14 cellular contexts compared by ENCODE assay signal in the genomic region with DNA sequence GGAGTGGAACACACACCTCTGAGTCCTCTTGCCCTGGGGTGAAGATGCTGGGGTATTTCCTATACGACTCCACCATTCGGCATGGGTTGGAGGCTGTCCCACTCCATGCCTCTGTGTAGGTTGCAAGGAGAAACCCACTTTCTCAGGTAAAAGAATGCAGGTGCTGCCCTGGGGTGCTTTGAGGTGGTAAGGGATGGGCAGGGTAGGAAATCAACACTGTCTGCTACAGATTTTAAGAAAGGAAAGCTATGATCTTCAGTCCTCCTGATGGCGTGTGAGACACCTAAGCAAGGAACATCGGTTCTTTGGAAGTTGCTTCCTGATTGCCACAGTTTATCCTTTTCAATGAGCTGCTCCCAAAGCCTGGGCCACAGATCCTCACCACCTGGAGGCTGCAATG.
DNase-seq lines count a peak whose midpoint lies in the region; ATAC-seq and TF ChIP-seq lines count a peak whose summit lies in the region.
"Had no signal": no experiment of that assay in that cellular context is flagged by ENCODE, and none has a peak within 500 bp of the region (broad histone marks: within the 10 kb centered on the region; RNA-seq: fewer than 3 reads in every experiment).

No MANE protein-coding gene starts in this region.

- peaks cover 3% of the 10 kb centered on the region for H3K9me3 Mint-ChIP-seq in CD4-positive, alpha-beta T cell
- no peaks in the 10 kb centered on the region for H3K9me3 Mint-ChIP-seq in CD8-positive, alpha-beta T cell
- H3K9me3 Mint-ChIP-seq in activated T-helper 17 cell treated with anti-CD3 and anti-CD28 coated beads, Interleukin-2, amount 50 U/mL, for 72 hours = peaks cover 4% of the 10 kb centered on the region
- peaks cover 9% of the 10 kb centered on the region for H3K9me3 Mint-ChIP-seq in neural crest cell
- H3K9me3 Mint-ChIP-seq: IgD-negative memory B cell had no signal

- 90% methylated on average over 2 of the region's 4 CpGs for WGBS in esophagus muscularis mucosa
- WGBS in spleen, 5 donors = 81 to 91% (median 90%) methylated on average over 4 of the region's 4 CpGs

- H3K27ac ChIP-seq in CD4-positive, alpha-beta T cell (ENCODE audit: low read depth, low read length) = no peak overlapping the region
- H3K27ac ChIP-seq in CD8-positive, alpha-beta T cell (ENCODE audit: low read depth, low read length) = no peak overlapping the region
- H3K27ac ChIP-seq in esophagus muscularis mucosa (replicated peaks in 1 of 4) (no peak overlapping the region), spleen (no peak overlapping the region)
- H3K27ac ChIP-seq: C4-2B had no signal

- no peaks in the 10 kb centered on the region for H3K36me3 ChIP-seq in CD8-positive, alpha-beta T cell (ENCODE audit: insufficient read depth, low read length)
- H3K36me3 ChIP-seq in esophagus muscularis mucosa (no peaks in the 10 kb centered on the region), spleen (no peaks in the 10 kb centered on the region)

- H3K27me3 ChIP-seq in CD4-positive, alpha-beta T cell (ENCODE audit: control insufficient read depth, insufficient read depth, low read length) = no peaks in the 10 kb centered on the region
- no peaks in the 10 kb centered on the region for H3K27me3 ChIP-seq in CD8-positive, alpha-beta T cell (ENCODE audit: insufficient read depth, low read length)
- H3K27me3 ChIP-seq in esophagus muscularis mucosa (no peaks in the 10 kb centered on the region), spleen (replicated peaks in 1 of 7) (no peaks in the 10 kb centered on the region)

- no peak overlapping the region for H3K4me3 ChIP-seq in CD8-positive, alpha-beta T cell (ENCODE audit: low read depth, low read length)
- H3K4me3 ChIP-seq in esophagus muscularis mucosa (no peak overlapping the region), spleen (no peak overlapping the region)

- no peak for TF ChIP-seq EP300 in esophagus muscularis mucosa (IDR thresholded peaks at IDR 0.05)

- no peaks in the 10 kb centered on the region for H3K9me3 ChIP-seq in CD4-positive, alpha-beta T cell (ENCODE audit: control insufficient read depth, low read length)
- no peaks in the 10 kb centered on the region for H3K9me3 ChIP-seq in CD8-positive, alpha-beta T cell (ENCODE audit: low read length)
- H3K9me3 ChIP-seq in esophagus muscularis mucosa (no peaks in the 10 kb centered on the region), spleen (no peaks in the 10 kb centered on the region)

- POLR2A ChIA-PET in CD4-positive, alpha-beta T cell (lab: Charles Lee) = interaction anchor here (0.7 to 1.3 kb wide), 2 partner anchors 28 to 69 kb away, joined by 3 read pairs; no protein-coding TSS in a partner anchor
- POLR2A ChIA-PET in CD8-positive, alpha-beta T cell (lab: Charles Lee) = interaction anchor here (0.5 to 0.9 kb wide), 4 partner anchors 64 to 394 kb away, joined by 3 to 4 read pairs (median 3); no protein-coding TSS in a partner anchor

- no peak overlapping the region for H3K4me3 Mint-ChIP-seq in CD4-positive, alpha-beta T cell
- peak overlapping the region; percentile 15 for H3K4me3 Mint-ChIP-seq in CD8-positive, alpha-beta T cell
- H3K4me3 Mint-ChIP-seq in activated T-helper 17 cell treated with anti-CD3 and anti-CD28 coated beads, Interleukin-2, amount 50 U/mL, for 72 hours = no peak overlapping the region
- no peak overlapping the region for H3K4me3 Mint-ChIP-seq in neural crest cell
- H3K4me3 Mint-ChIP-seq: CD8-positive, alpha-beta memory T cell; H9 had no signal

- CTCF ChIA-PET in CD4-positive, alpha-beta T cell (lab: Charles Lee) = no interaction called here
- CTCF ChIA-PET in CD8-positive, alpha-beta T cell (lab: Charles Lee) = interaction anchor here (0.8 to 1.5 kb wide), 6 partner anchors 18 to 377 kb away, joined by 3 to 4 read pairs (median 4); no protein-coding TSS in a partner anchor

- H3K36me3 Mint-ChIP-seq in CD4-positive, alpha-beta T cell (ENCODE audit: low read depth) = no peaks in the 10 kb centered on the region
- no peaks in the 10 kb centered on the region for H3K36me3 Mint-ChIP-seq in CD8-positive, alpha-beta T cell
- no peaks in the 10 kb centered on the region for H3K36me3 Mint-ChIP-seq in activated T-helper 17 cell treated with anti-CD3 and anti-CD28 coated beads, Interleukin-2, amount 50 U/mL, for 72 hours (ENCODE audit: low read depth)
- H3K36me3 Mint-ChIP-seq in neural crest cell (ENCODE audit: low read depth) = no peaks in the 10 kb centered on the region

- peaks cover 44% of the 10 kb centered on the region for H3K4me1 ChIP-seq in CD8-positive, alpha-beta T cell (ENCODE audit: insufficient read depth, low read length)
- H3K4me1 ChIP-seq in esophagus muscularis mucosa (no peaks in the 10 kb centered on the region), spleen (peaks cover 0 to 22% (median 5%) of the 10 kb centered on the region in 6 donors)

- no peak for ATAC-seq in CD4-positive, alpha-beta T cell (ENCODE audit: poor library complexity)
- ATAC-seq in CD8-positive, alpha-beta T cell = no peak
- ATAC-seq in activated T-helper 17 cell treated with anti-CD3 and anti-CD28 coated beads, Interleukin-2, amount 50 U/mL, for 72 hours (replicated peaks) = no peak

- no peak for TF ChIP-seq CTCF in CD4-positive, alpha-beta T cell (IDR thresholded peaks at IDR 0.05)
- TF ChIP-seq CTCF in CD8-positive, alpha-beta T cell (IDR thresholded peaks at IDR 0.05) = no peak
- no peak for TF ChIP-seq CTCF in neural crest cell (conservative IDR thresholded peaks at IDR 0.05)
- no peak for TF ChIP-seq CTCF in esophagus muscularis mucosa (IDR thresholded peaks at IDR 0.05)
- TF ChIP-seq CTCF in spleen (IDR thresholded peaks at IDR 0.05 in 8 of 11, conservative IDR thresholded peaks at IDR 0.05 in 3 of 11) = no peak

- H3K27me3 Mint-ChIP-seq in CD4-positive, alpha-beta T cell = no peaks in the 10 kb centered on the region
- H3K27me3 Mint-ChIP-seq in CD8-positive, alpha-beta T cell (ENCODE audit: low read depth) = no peaks in the 10 kb centered on the region
- H3K27me3 Mint-ChIP-seq in activated T-helper 17 cell treated with anti-CD3 and anti-CD28 coated beads, Interleukin-2, amount 50 U/mL, for 72 hours = no peaks in the 10 kb centered on the region
- no peaks in the 10 kb centered on the region for H3K27me3 Mint-ChIP-seq in neural crest cell (ENCODE audit: low read depth)

- intact Hi-C loops in CD4-positive, alpha-beta T cell (cut with DNase I, micrococcal nuclease) = loop anchor here in 1 of 2 experiments (5.0 kb wide), 1 partner anchor 78 kb away; no protein-coding TSS in a partner anchor
- intact Hi-C loops in CD8-positive, alpha-beta T cell (cut with DNase I, micrococcal nuclease) = no loop called here
- intact Hi-C loops in esophagus muscularis mucosa (cut with DNase I) (no loop called here), spleen (cut with DNase I; ENCODE audit: low total_unique reads) (no loop called here)

- no peak for DNase-seq in CD4-positive, alpha-beta T cell
- no peak for DNase-seq in CD8-positive, alpha-beta T cell
- no peak for DNase-seq in neural crest cell (ENCODE audit: low read depth, low spot score)
- no peak for DNase-seq in NCI-H1930 (lab: John Stamatoyannopoulos, UW)
- no peak for DNase-seq in esophagus muscularis mucosa (ENCODE audit: extremely low spot score)
- DNase-seq in spleen = no peak
- DNase-seq: ACHN; CD8-positive, alpha-beta memory T cell; COR-L47; DMS 273 treated with DMSO at 0.1 percent for 48 hours; H9 had no signal

- TF ChIP-seq POLR2A in esophagus muscularis mucosa (IDR thresholded peaks at IDR 0.05; ENCODE audit: low read depth) (no peak), spleen (IDR thresholded peaks at IDR 0.05) (no peak)

- H3K4me1 Mint-ChIP-seq in CD4-positive, alpha-beta T cell (ENCODE audit: low read depth) = peaks cover 64% of the 10 kb centered on the region
- peaks cover 63% of the 10 kb centered on the region for H3K4me1 Mint-ChIP-seq in CD8-positive, alpha-beta T cell (ENCODE audit: low read depth)
- H3K4me1 Mint-ChIP-seq in activated T-helper 17 cell treated with anti-CD3 and anti-CD28 coated beads, Interleukin-2, amount 50 U/mL, for 72 hours = peaks cover 16% of the 10 kb centered on the region
- peaks cover 44% of the 10 kb centered on the region for H3K4me1 Mint-ChIP-seq in neural crest cell

- peak overlapping the region; percentile 3 for H3K27ac Mint-ChIP-seq in CD4-positive, alpha-beta T cell
- H3K27ac Mint-ChIP-seq in CD8-positive, alpha-beta T cell = peak overlapping the region; percentile 63
- peak overlapping the region; percentile 7 for H3K27ac Mint-ChIP-seq in activated T-helper 17 cell treated with anti-CD3 and anti-CD28 coated beads, Interleukin-2, amount 50 U/mL, for 72 hours
- H3K27ac Mint-ChIP-seq in neural crest cell (ENCODE audit: unreplicated experiment) = peak overlapping the region; percentile 87
- H3K27ac Mint-ChIP-seq: H9, IgD-negative memory B cell had no signal

Comparison
In these comparisons a context has a peak if more than half of its experiments do, and no peak if none do; other contexts are left out.
1. H3K27ac Mint-ChIP-seq: peak in every context shown above with its lines; median percentile 87 in neural crest cell; 63 in CD8-positive, alpha-beta T cell; 7 in activated T-helper 17 cell treated with anti-CD3 and anti-CD28 coated beads, Interleukin-2, amount 50 U/mL, for 72 hours; 3 in CD4-positive, alpha-beta T cell.